Comparison of ENCODE assay signal across 16 cellular contexts in genomic region chr5:132071338-132071707, GRCh38. TPM values are rescaled to one million over a fixed set of nuclear protein-coding genes. Genes with fewer than 3 reads are reported as not detected.
"Had no signal": no experiment of that assay in that cellular context is flagged by ENCODE, and none has a peak within 500 bp of the region (broad histone marks: within the 10 kb centered on the region; RNA-seq: fewer than 3 reads in every experiment).

No MANE protein-coding gene starts in this region.

- DNase-seq: activated B cell treated with CpG ODN at 0.5 μM for 24 hours; activated gamma-delta T cell; immature natural killer cell; left cardiac atrium; mucosa of descending colon; naive thymus-derived CD8-positive, alpha-beta T cell; small intestine; T-cell had no signal

- H3K27ac Mint-ChIP-seq: activated B cell treated with CpG ODN at 0.5 μM for 24 hours, T-cell, type B pancreatic cell had no signal

- H3K9me3 Mint-ChIP-seq: activated B cell treated with CpG ODN at 0.5 μM for 24 hours; activated CD4-positive, alpha-beta memory T cell treated with anti-CD3 and anti-CD28 coated beads for 36 hours; immature natural killer cell; naive thymus-derived CD8-positive, alpha-beta T cell; T-cell; type B pancreatic cell had no signal

- H3K9me3 ChIP-seq: mucosa of descending colon, right atrium auricular region, suprapubic skin had no signal

- H3K4me1 Mint-ChIP-seq: activated B cell treated with CpG ODN at 0.5 μM for 24 hours had no signal

- H3K27me3 Mint-ChIP-seq: activated B cell treated with CpG ODN at 0.5 μM for 24 hours; activated CD4-positive, alpha-beta memory T cell treated with anti-CD3 and anti-CD28 coated beads for 36 hours; naive thymus-derived CD8-positive, alpha-beta T cell; T-cell; type B pancreatic cell had no signal

- H3K36me3 Mint-ChIP-seq: immature natural killer cell; naive thymus-derived CD8-positive, alpha-beta T cell; T-cell; type B pancreatic cell had no signal

- H3K4me3 Mint-ChIP-seq: activated B cell treated with CpG ODN at 0.5 μM for 24 hours; activated CD4-positive, alpha-beta memory T cell treated with anti-CD3 and anti-CD28 coated beads for 36 hours; immature natural killer cell; naive thymus-derived CD8-positive, alpha-beta T cell; T-cell; type B pancreatic cell had no signal

- H3K4me3 ChIP-seq: cardiac muscle cell, mucosa of descending colon, right atrium auricular region, suprapubic skin had no signal

- H3K27ac ChIP-seq: cardiac muscle cell, right atrium auricular region, suprapubic skin had no signal

- H3K36me3 ChIP-seq: cardiac muscle cell, right atrium auricular region, suprapubic skin had no signal

- H3K27me3 ChIP-seq: cardiac muscle cell, right atrium auricular region, suprapubic skin had no signal

- ATAC-seq: esophagus mucosa; left cardiac atrium; mucosa of descending colon; naive thymus-derived CD8-positive, alpha-beta T cell; T-cell had no signal

- H3K4me1 ChIP-seq: right atrium auricular region had no signal

RNA-seq across cellular contexts. Expression of gene CSF2, which starts 2.3 kb away (rescaled TPM):
- total RNA-seq: activated B cell treated with CpG ODN at 0.5 μM for 24 hours; cardiac muscle cell; esophagus mucosa; left cardiac atrium; mucosa of descending colon; naive thymus-derived CD8-positive, alpha-beta T cell; posterior vena cava; right atrium auricular region; suprapubic skin had no signal

RNA-seq across cellular contexts. Expression of gene IL3, which starts 10.9 kb away (rescaled TPM):
- total RNA-seq: activated B cell treated with CpG ODN at 0.5 μM for 24 hours; cardiac muscle cell; esophagus mucosa; left cardiac atrium; lung microvascular endothelial cell; mucosa of descending colon; naive thymus-derived CD8-positive, alpha-beta T cell; posterior vena cava; right atrium auricular region; suprapubic skin; T-cell had no signal
